In genomic region chr22:43999378-43999777, GRCh38 we compare ENCODE assay signal across 19 cellular contexts. TPM values are rescaled to one million over a fixed set of nuclear protein-coding genes. Genes with fewer than 3 reads are reported as not detected.
DNase-seq lines count a peak whose midpoint lies in the region; ATAC-seq and TF ChIP-seq lines count a peak whose summit lies in the region.
"Had no signal": no experiment of that assay in that cellular context is flagged by ENCODE, and none has a peak within 500 bp of the region (broad histone marks: within the 10 kb centered on the region; RNA-seq: fewer than 3 reads in every experiment).

No MANE protein-coding gene starts in this region.

- DNase-seq in heart right ventricle (no peak), left cardiac atrium (no peak), naive B cell (no peak), gastrocnemius medialis (no peak), NCI-H1694 (lab: John Stamatoyannopoulos, UW) (no peak), dedifferentiated amniotic fluid mesenchymal stem cell (ENCODE audit: extremely low spot score) (no peak), inferior parietal cortex (ENCODE audit: extremely low spot score) (no peak)
- DNase-seq: CD4-positive, alpha-beta T cell; DMS153; DMS79; GDM1; H7; HFFc6 had no signal

- no peaks in the 10 kb centered on the region for H3K27me3 Mint-ChIP-seq in naive B cell
- H3K27me3 Mint-ChIP-seq: B cell; CD4-positive, alpha-beta T cell; IgD-negative memory B cell had no signal

- TF ChIP-seq POLR2A in gastrocnemius medialis (IDR thresholded peaks at IDR 0.05) = no peak

- in situ Hi-C loops in gastrocnemius medialis (cut with MboI; ENCODE audit: low sequenced_read_pairs in 4 of 4) = loop anchor here (5.0 to 25.0 kb wide), 3 partner anchors 88 to 638 kb away; no protein-coding TSS in a partner anchor

- ATAC-seq in heart right ventricle (no peak), left cardiac atrium (no peak), naive B cell (ENCODE audit: low read depth in 2 of 2) (no peak), gastrocnemius medialis (no peak)
- ATAC-seq: GM23338, HCT116 had no signal

- no peaks in the 10 kb centered on the region for H3K36me3 Mint-ChIP-seq in naive B cell

- H3K4me1 ChIP-seq in heart right ventricle = peaks cover 0 to 42% (median 15%) of the 10 kb centered on the region in 9 donors
- peaks cover 18 to 40% (median 35%) of the 10 kb centered on the region in 10 experiments for H3K4me1 ChIP-seq in BLaER1 treated with 17β-estradiol and CSF1 and Interleukin-3, amounts not matched to agents 10 nM and 100 nM
- peaks cover 23 to 30% of the 10 kb centered on the region in 2 donors for H3K4me1 ChIP-seq in gastrocnemius medialis

- H3K27ac ChIP-seq in heart right ventricle = peak overlapping the region in 7 of 10 donors; percentile 4 to 62 (median 49)
- no peak overlapping the region for H3K27ac ChIP-seq in BLaER1 treated with 17β-estradiol and CSF1 and Interleukin-3, amounts not matched to agents 10 nM and 100 nM
- H3K27ac ChIP-seq in gastrocnemius medialis = peak overlapping the region; percentile 82 to 95 (median 84)
- H3K27ac ChIP-seq: C4-2B had no signal

- H3K4me2 ChIP-seq in BLaER1 treated with 17β-estradiol and CSF1 and Interleukin-3, amounts not matched to agents 10 nM and 100 nM = peak overlapping the region in 7 of 11 experiments; percentile 9 to 44 (median 33); a peak in 10 of 22 replicates
- H3K4me2 ChIP-seq: GM23338 had no signal

- H3K9ac ChIP-seq in BLaER1 treated with 17β-estradiol and CSF1 and Interleukin-3, amounts not matched to agents 10 nM and 100 nM = no peak overlapping the region

- no peaks in the 10 kb centered on the region for H3K9me3 Mint-ChIP-seq in naive B cell
- H3K9me3 Mint-ChIP-seq: CD4-positive, alpha-beta T cell; GM23338; HFFc6; IgD-negative memory B cell had no signal

- H3K4me3 ChIP-seq in heart right ventricle (peak overlapping the region in 2 of 10 donors; percentile 6 to 16), gastrocnemius medialis (peak overlapping the region in 1 of 4 donors; percentile 37)
- no peak overlapping the region for H3K4me3 ChIP-seq in BLaER1 treated with 17β-estradiol and CSF1 and Interleukin-3, amounts not matched to agents 10 nM and 100 nM
- H3K4me3 ChIP-seq: GM23338 had no signal

- peaks cover 0 to 19% (median 12%) of the 10 kb centered on the region in 11 experiments; a peak in 13 of 22 replicates for H4K20me1 ChIP-seq in BLaER1 treated with 17β-estradiol and CSF1 and Interleukin-3, amounts not matched to agents 10 nM and 100 nM

- H3K27me3 ChIP-seq in heart right ventricle (no peaks in the 10 kb centered on the region), gastrocnemius medialis (no peaks in the 10 kb centered on the region)
- H3K27me3 ChIP-seq in BLaER1 treated with 17β-estradiol and CSF1 and Interleukin-3, amounts not matched to agents 10 nM and 100 nM = no peaks in the 10 kb centered on the region

- H3K36me3 ChIP-seq in heart right ventricle = peaks cover 0 to 64% (median 15%) of the 10 kb centered on the region in 9 donors
- peaks cover 28 to 55% (median 35%) of the 10 kb centered on the region in 11 experiments for H3K36me3 ChIP-seq in BLaER1 treated with 17β-estradiol and CSF1 and Interleukin-3, amounts not matched to agents 10 nM and 100 nM
- peaks cover 0 to 9% of the 10 kb centered on the region in 2 donors for H3K36me3 ChIP-seq in gastrocnemius medialis

- H3K9me3 ChIP-seq in heart right ventricle (no peaks in the 10 kb centered on the region), gastrocnemius medialis (no peaks in the 10 kb centered on the region)
- H3K9me3 ChIP-seq in BLaER1 treated with 17β-estradiol and CSF1 and Interleukin-3, amounts not matched to agents 10 nM and 100 nM (replicated peaks in 1 of 11) = no peaks in the 10 kb centered on the region

- WGBS in heart right ventricle, 2 donors = 90 to 93% methylated on average over 3 of the region's 3 CpGs

- H3K4me1 Mint-ChIP-seq in naive B cell = peaks cover 24 to 59% (median 45%) of the 10 kb centered on the region in 3 donors

- intact Hi-C loops in heart right ventricle (cut with DNase I) (loop anchor here in 5 of 10 donors (5.0 to 10.0 kb wide), 3 partner anchors 83 to 565 kb away; no protein-coding TSS in a partner anchor), left cardiac atrium (cut with DNase I) (loop anchor here in 1 of 2 donors (2.0 kb wide), 1 partner anchor 85 kb away; no protein-coding TSS in a partner anchor), gastrocnemius medialis (cut with DNase I; ENCODE audit: low total_unique reads) (loop anchor here (2.0 to 10.0 kb wide), 2 partner anchors 57 to 175 kb away; no protein-coding TSS in a partner anchor)

- H3K4me3 Mint-ChIP-seq in naive B cell = no peak overlapping the region
- H3K4me3 Mint-ChIP-seq: B cell; CD4-positive, alpha-beta T cell; GM23338; HFFc6 had no signal

- H3K27ac Mint-ChIP-seq in naive B cell = peak overlapping the region in 5 of 6 donors; percentile 7 to 94 (median 65)
- H3K27ac Mint-ChIP-seq: B cell; CD4-positive, alpha-beta T cell; GM23338; HFFc6 had no signal

- TF ChIP-seq CTCF in heart right ventricle (IDR thresholded peaks at IDR 0.05) (no peak), gastrocnemius medialis (IDR thresholded peaks at IDR 0.05 in 4 of 5, conservative IDR thresholded peaks at IDR 0.05 in 1 of 5) (no peak)

RNA-seq across cellular contexts. Expression of gene PARVB, which starts 24.7 kb away (rescaled TPM):
- total RNA-seq in heart right ventricle (100 to 1,000 TPM in 4 of 10 donors, 10 to 100 TPM in 6; 53.9 to 201 (median 92.3) TPM), left cardiac atrium (100 to 1,000 TPM in 1 of 2 donors, 10 to 100 TPM in 1; 95.5 to 113 TPM), gastrocnemius medialis (100 to 1,000 TPM; 120 to 201 (median 147) TPM)
- polyA plus RNA-seq in heart right ventricle (10 to 100 TPM; 46.7 to 69.9 TPM), naive B cell (ENCODE audit: low read depth in 6 of 6) (10 to 100 TPM; 18.6 to 30.0 (median 21.3) TPM)

RNA-seq across cellular contexts. Expression of gene SAMM50, which starts 44.1 kb away (rescaled TPM):
- total RNA-seq in heart right ventricle (10 to 100 TPM; 58.1 to 90.6 (median 74.1) TPM), left cardiac atrium (10 to 100 TPM; 55.5 to 67.6 TPM), gastrocnemius medialis (100 to 1,000 TPM in 1 of 4 donors, 10 to 100 TPM in 3; 67.4 to 104 (median 72.0) TPM)
- polyA plus RNA-seq in heart right ventricle (10 to 100 TPM; 15.3 to 47.6 TPM), naive B cell (ENCODE audit: low read depth in 6 of 6) (10 to 100 TPM; 64.0 to 96.1 (median 75.4) TPM)

Comparison
In these comparisons a context has a peak if more than half of its experiments do, and no peak if none do; other contexts are left out.
1. H3K27ac ChIP-seq: peak in heart right ventricle (7 of 10) and gastrocnemius medialis (4 of 4); none in BLaER1 treated with 17β-estradiol and CSF1 and Interleukin-3, amounts not matched to agents 10 nM and 100 nM (0 of 11).